In genomic region chr17:17042851-17043667, GRCh38 we compare ENCODE assay signal across 8 cellular contexts. TPM values are rescaled to one million over a fixed set of nuclear protein-coding genes. Genes with fewer than 3 reads are reported as not detected.
A peak's percentile ranks its signal among the peaks of the same experiment; 100 is the strongest.
DNase-seq lines count a peak whose midpoint lies in the region; ATAC-seq and TF ChIP-seq lines count a peak whose summit lies in the region.

No MANE protein-coding gene starts in this region.

- H3K9ac ChIP-seq in HUES48 (ENCODE audit: low read depth, low read length), result peak overlapping the region; percentile 63

- H3K27me3 ChIP-seq in HUES48 (ENCODE audit: control insufficient read depth, insufficient read depth, low read length) (peaks cover 9% of the 10 kb centered on the region), foreskin keratinocyte (no peaks in the 10 kb centered on the region), psoas muscle (ENCODE audit: insufficient read depth in 3 of 3, low read length in 2 of 3) (no peaks in the 10 kb centered on the region)

- H3K4me3 ChIP-seq in HUES48 (ENCODE audit: low read depth, low read length), result peak overlapping the region; percentile 94
- H3K4me3 ChIP-seq in psoas muscle, result peak overlapping the region; percentile 85

- intact Hi-C loops in psoas muscle (cut with DNase I), result no loop called here

- peak overlapping the region; percentile 55 for H3K27ac ChIP-seq in HUES48 (ENCODE audit: low read depth, low read length)
- H3K27ac ChIP-seq in foreskin keratinocyte, result peak overlapping the region; percentile 98
- H3K27ac ChIP-seq in psoas muscle, result peak overlapping the region; percentile 96

- DNase-seq in COLO668 (lab: John Stamatoyannopoulos, UW; ENCODE audit: unreplicated experiment) (peak; percentile 14), foreskin keratinocyte (peak in 1 of 2 donors; percentile 56), psoas muscle (peak in 1 of 2 donors; percentile 60), NCI-H2227 (lab: John Stamatoyannopoulos, UW; ENCODE audit: unreplicated experiment) (no peak)
- DNase-seq in activated T-cell treated with anti-CD3 and anti-CD28 coated beads, Interleukin-2, amount 50 U/mL, for 48 hours, result peak; percentile 52 to 59

- H3K9me3 ChIP-seq in HUES48 (ENCODE audit: control insufficient read depth, insufficient read depth, low read length), result no peaks in the 10 kb centered on the region
- H3K9me3 ChIP-seq in psoas muscle, result no peaks in the 10 kb centered on the region

- peak; percentile 27 for ATAC-seq in foreskin keratinocyte
- ATAC-seq in psoas muscle, result no peak
- ATAC-seq in HG02852 (IDR thresholded peaks at IDR 0.05; ENCODE audit: unreplicated experiment), result no peak
- ATAC-seq in HG02623 (IDR thresholded peaks at IDR 0.05; ENCODE audit: unreplicated experiment), result no peak

- WGBS in psoas muscle, 3 donors, result 0 to 1% (median 1%) methylated on average over 41 to 42 of the region's 42 CpGs

- H3K36me3 ChIP-seq in HUES48 (ENCODE audit: control insufficient read depth, insufficient read depth, low read length), result no peaks in the 10 kb centered on the region
- no peaks in the 10 kb centered on the region for H3K36me3 ChIP-seq in psoas muscle (ENCODE audit: insufficient read depth in 1 of 2, low read depth in 1 of 2)

- TF ChIP-seq CTCF in foreskin keratinocyte (conservative IDR thresholded peaks at IDR 0.05) (no peak), psoas muscle (IDR thresholded peaks at IDR 0.05) (no peak)

- peaks cover 29% of the 10 kb centered on the region for H3K4me1 ChIP-seq in HUES48 (ENCODE audit: control insufficient read depth, insufficient read depth, low read length)
- H3K4me1 ChIP-seq in foreskin keratinocyte, result peaks cover 11% of the 10 kb centered on the region
- peaks cover 55% of the 10 kb centered on the region for H3K4me1 ChIP-seq in psoas muscle

RNA-seq across cellular contexts. Expression of gene MPRIP, which starts 0.8 kb away (rescaled TPM):
- total RNA-seq in foreskin keratinocyte (130 and 150 TPM in 2 replicates), psoas muscle (100 to 1,000 TPM; 228 to 322 (median 258) TPM)
- polyA plus RNA-seq in foreskin keratinocyte (104 and 109 TPM in 2 replicates), psoas muscle (100 to 1,000 TPM; 142 to 270 (median 184) TPM)
